8 cellular contexts compared by ENCODE assay signal in genomic region chr4:123444298-123444731, GRCh38. TPM values are rescaled to one million over a fixed set of nuclear protein-coding genes. Genes with fewer than 3 reads are reported as not detected.
DNase-seq lines count a peak whose midpoint lies in the region; ATAC-seq, FAIRE-seq and TF ChIP-seq lines count a peak whose summit lies in the region.

No MANE protein-coding gene starts in this region.

- FAIRE-seq in pancreas (lab: Jason Lieb, UNC), result no peak

- no peaks in the 10 kb centered on the region for H3K36me3 ChIP-seq in pancreas

- DNase-seq in ELF-1 (ENCODE audit: low read depth, low spot score), result peak; percentile 84
- peak; percentile 67 for DNase-seq in UCSD-AML1 (lab: John Stamatoyannopoulos, UW; ENCODE audit: unreplicated experiment)
- DNase-seq in foreskin fibroblast, result peak; percentile 71 to 78
- peak in 3 of 6 donors; percentile 9 to 48 (median 25) for DNase-seq in pancreas
- DNase-seq in NCI-H226, result no peak
- no peak for DNase-seq in GOT3 (lab: John Stamatoyannopoulos, UW)

- TF ChIP-seq CTCF in foreskin fibroblast (IDR thresholded peaks at IDR 0.05; ENCODE audit: low read depth, low read length) (no peak), pancreas (IDR thresholded peaks at IDR 0.05) (no peak)

- 22 to 26% methylated on average over 9 of the region's 9 CpGs for WGBS in pancreas, 2 donors

- H3K27ac ChIP-seq in pancreas, result peak overlapping the region in 2 of 4 donors; percentile 66 to 68

- H3K9me3 ChIP-seq in pancreas, result no peaks in the 10 kb centered on the region

- ATAC-seq in GM21367 (IDR thresholded peaks at IDR 0.05; ENCODE audit: unreplicated experiment) (peak; percentile 81), HG03571 (IDR thresholded peaks at IDR 0.05; ENCODE audit: unreplicated experiment) (peak; percentile 69), pancreas (peak; percentile 74 to 91 (median 89))

- peaks cover 4 to 17% (median 12%) of the 10 kb centered on the region in 3 donors for H3K4me1 ChIP-seq in pancreas

- H3K27me3 ChIP-seq in pancreas, result no peaks in the 10 kb centered on the region

- H3K4me3 ChIP-seq in foreskin fibroblast (ENCODE audit: low read depth in 1 of 2, low read length in 2 of 2) (no peak overlapping the region), pancreas (peak overlapping the region in 2 of 4 donors; percentile 13 to 26)

- intact Hi-C loops in pancreas (cut with DNase I), result no loop called here

RNA-seq across cellular contexts. Expression of gene SPRY1, which starts 47.7 kb away (rescaled TPM):
- 10 to 100 TPM; 11.2 to 29.7 (median 21.5) TPM for total RNA-seq in pancreas
- 10 to 100 TPM; 10.1 to 13.9 TPM for polyA plus RNA-seq in pancreas

Comparison
In these comparisons a context has a peak if more than half of its experiments do, and no peak if none do; other contexts are left out.
1. DNase-seq: peak in ELF-1 (single experiment), UCSD-AML1 (single experiment) and foreskin fibroblast (2 of 2); none in NCI-H226 (single experiment) and GOT3 (single experiment).
2. Peak in every context shown above with its lines, with median percentiles within 50 percentile points of each other: ATAC-seq.